ENCODE assay signal across 1 cellular context in the genomic region with DNA sequence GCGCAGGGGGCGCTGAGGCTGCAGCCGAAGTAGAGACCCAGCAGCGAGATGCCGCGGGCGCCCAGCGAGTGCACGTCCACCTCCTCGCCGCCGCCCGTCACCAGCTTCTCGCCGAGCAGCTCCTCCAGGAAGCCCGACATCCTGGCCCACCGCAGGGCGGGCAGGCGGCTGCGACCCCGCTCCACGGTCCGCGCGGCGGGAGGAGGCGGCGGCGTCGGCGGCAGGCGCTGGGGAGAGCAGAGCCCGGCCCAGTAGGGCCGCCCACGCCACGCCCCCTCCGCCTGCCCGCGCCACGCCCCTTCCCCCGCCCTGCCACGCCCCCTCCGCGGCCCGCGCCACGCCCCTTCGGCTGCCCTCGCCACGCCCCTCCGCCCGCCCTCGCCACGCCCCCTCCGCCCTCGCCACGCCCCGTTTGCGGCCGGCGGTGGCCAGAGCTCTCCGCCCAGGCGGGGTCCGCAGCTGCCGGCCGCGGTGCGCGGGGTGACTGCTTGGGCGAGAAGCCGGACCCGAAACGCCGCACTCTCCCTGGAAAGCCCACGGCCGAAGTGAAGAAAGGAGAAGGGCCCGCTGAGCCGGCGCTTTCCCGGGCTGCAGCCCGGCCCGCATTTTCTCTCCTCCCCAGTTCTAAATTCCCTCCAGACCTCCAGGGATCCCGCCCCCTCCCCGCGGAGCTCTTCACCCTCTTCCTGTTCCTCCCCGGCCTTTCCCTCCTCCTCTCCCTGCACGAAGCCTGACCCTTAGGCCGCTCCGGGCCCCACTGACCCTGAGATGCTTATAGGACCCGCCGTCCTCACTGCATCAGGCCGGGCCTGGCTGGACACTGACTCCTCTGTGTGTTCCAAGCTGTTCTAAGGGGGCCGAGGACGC.
A peak's percentile ranks its signal among the peaks of the same experiment; 100 is the strongest.
TF ChIP-seq lines count a peak whose summit lies in the region.

A gene (minus strand): TSS at position 238 of the 867 bp plus-strand sequence.

TF ChIP-seq in HEK293, 187 proteins besides CTCF, POLR2A, EP300 and RAD21 (continued from another document and continues in another):
- TF ChIP-seq, protein P1, sequence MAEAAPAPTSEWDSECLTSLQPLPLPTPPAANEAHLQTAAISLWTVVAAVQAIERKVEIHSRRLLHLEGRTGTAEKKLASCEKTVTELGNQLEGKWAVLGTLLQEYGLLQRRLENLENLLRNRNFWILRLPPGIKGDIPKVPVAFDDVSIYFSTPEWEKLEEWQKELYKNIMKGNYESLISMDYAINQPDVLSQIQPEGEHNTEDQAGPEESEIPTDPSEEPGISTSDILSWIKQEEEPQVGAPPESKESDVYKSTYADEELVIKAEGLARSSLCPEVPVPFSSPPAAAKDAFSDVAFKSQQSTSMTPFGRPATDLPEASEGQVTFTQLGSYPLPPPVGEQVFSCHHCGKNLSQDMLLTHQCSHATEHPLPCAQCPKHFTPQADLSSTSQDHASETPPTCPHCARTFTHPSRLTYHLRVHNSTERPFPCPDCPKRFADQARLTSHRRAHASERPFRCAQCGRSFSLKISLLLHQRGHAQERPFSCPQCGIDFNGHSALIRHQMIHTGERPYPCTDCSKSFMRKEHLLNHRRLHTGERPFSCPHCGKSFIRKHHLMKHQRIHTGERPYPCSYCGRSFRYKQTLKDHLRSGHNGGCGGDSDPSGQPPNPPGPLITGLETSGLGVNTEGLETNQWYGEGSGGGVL (tag by site-specific recombination; IDR thresholded peaks at IDR 0.05): peak; percentile 68
- TF ChIP-seq GFI1B (tag by site-specific recombination; IDR thresholded peaks at IDR 0.05): no peak
- peak; percentile 77 for TF ChIP-seq ZIC2 (tag by site-specific recombination; IDR thresholded peaks at IDR 0.05)
- TF ChIP-seq ZFP69B (tag by site-specific recombination; IDR thresholded peaks at IDR 0.05): peak; percentile 32; the same call in 1 of the 2 replicates
- no peak for TF ChIP-seq ZNF549 (tag by site-specific recombination; IDR thresholded peaks at IDR 0.05)
- no peak for TF ChIP-seq RBAK (tag by site-specific recombination; IDR thresholded peaks at IDR 0.05)
- TF ChIP-seq ZNF184 (tag by site-specific recombination; IDR thresholded peaks at IDR 0.05): 0 out of 2 replicates have a peak, but pooled peaks have one; percentile 14
- no peak for TF ChIP-seq ZNF394 (tag by site-specific recombination; IDR thresholded peaks at IDR 0.05; ENCODE audit: borderline replicate concordance)
- TF ChIP-seq, protein P2, sequence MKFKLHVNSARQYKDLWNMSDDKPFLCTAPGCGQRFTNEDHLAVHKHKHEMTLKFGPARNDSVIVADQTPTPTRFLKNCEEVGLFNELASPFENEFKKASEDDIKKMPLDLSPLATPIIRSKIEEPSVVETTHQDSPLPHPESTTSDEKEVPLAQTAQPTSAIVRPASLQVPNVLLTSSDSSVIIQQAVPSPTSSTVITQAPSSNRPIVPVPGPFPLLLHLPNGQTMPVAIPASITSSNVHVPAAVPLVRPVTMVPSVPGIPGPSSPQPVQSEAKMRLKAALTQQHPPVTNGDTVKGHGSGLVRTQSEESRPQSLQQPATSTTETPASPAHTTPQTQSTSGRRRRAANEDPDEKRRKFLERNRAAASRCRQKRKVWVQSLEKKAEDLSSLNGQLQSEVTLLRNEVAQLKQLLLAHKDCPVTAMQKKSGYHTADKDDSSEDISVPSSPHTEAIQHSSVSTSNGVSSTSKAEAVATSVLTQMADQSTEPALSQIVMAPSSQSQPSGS (tag by site-specific recombination; IDR thresholded peaks at IDR 0.05; ENCODE audit: low read depth): no peak
- TF ChIP-seq GLI4 (tag by site-specific recombination; IDR thresholded peaks at IDR 0.05): no peak
- peak; percentile 78; the same call in 1 of the 2 replicates for TF ChIP-seq ZNF660 (tag by site-specific recombination; IDR thresholded peaks at IDR 0.05)
- peak; percentile 18; the same call in 1 of the 2 replicates for TF ChIP-seq ZNF600 (tag by site-specific recombination; IDR thresholded peaks at IDR 0.05)
- TF ChIP-seq ZNF76 (tag by site-specific recombination; IDR thresholded peaks at IDR 0.05; ENCODE audit: borderline replicate concordance, low read depth): no peak
- peak; percentile 69 for TF ChIP-seq GLIS2 (tag by site-specific recombination; IDR thresholded peaks at IDR 0.05)
- peak; percentile 43 for TF ChIP-seq KLF16 (tag by site-specific recombination; IDR thresholded peaks at IDR 0.05)
- TF ChIP-seq IKZF3 (tag by site-specific recombination; IDR thresholded peaks at IDR 0.05): peak; percentile 55
- TF ChIP-seq, protein P3, sequence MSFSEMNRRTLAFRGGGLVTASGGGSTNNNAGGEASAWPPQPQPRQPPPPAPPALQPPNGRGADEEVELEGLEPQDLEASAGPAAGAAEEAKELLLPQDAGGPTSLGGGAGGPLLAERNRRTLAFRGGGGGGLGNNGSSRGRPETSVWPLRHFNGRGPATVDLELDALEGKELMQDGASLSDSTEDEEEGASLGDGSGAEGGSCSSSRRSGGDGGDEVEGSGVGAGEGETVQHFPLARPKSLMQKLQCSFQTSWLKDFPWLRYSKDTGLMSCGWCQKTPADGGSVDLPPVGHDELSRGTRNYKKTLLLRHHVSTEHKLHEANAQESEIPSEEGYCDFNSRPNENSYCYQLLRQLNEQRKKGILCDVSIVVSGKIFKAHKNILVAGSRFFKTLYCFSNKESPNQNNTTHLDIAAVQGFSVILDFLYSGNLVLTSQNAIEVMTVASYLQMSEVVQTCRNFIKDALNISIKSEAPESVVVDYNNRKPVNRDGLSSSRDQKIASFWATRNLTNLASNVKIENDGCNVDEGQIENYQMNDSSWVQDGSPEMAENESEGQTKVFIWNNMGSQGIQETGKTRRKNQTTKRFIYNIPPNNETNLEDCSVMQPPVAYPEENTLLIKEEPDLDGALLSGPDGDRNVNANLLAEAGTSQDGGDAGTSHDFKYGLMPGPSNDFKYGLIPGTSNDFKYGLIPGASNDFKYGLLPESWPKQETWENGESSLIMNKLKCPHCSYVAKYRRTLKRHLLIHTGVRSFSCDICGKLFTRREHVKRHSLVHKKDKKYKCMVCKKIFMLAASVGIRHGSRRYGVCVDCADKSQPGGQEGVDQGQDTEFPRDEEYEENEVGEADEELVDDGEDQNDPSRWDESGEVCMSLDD (tag by site-specific recombination; IDR thresholded peaks at IDR 0.05): no peak
- no peak for TF ChIP-seq OSR2 (tag by site-specific recombination; IDR thresholded peaks at IDR 0.05)
- TF ChIP-seq YY1 (tag by site-specific recombination; IDR thresholded peaks at IDR 0.05): no peak
- no peak for TF ChIP-seq ZNF114 (tag by site-specific recombination; IDR thresholded peaks at IDR 0.05)
- TF ChIP-seq, protein P4, sequence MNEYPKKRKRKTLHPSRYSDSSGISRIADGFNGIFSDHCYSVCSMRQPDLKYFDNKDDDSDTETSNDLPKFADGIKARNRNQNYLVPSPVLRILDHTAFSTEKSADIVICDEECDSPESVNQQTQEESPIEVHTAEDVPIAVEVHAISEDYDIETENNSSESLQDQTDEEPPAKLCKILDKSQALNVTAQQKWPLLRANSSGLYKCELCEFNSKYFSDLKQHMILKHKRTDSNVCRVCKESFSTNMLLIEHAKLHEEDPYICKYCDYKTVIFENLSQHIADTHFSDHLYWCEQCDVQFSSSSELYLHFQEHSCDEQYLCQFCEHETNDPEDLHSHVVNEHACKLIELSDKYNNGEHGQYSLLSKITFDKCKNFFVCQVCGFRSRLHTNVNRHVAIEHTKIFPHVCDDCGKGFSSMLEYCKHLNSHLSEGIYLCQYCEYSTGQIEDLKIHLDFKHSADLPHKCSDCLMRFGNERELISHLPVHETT (tag by site-specific recombination; IDR thresholded peaks at IDR 0.05): no peak
- TF ChIP-seq, protein P5, sequence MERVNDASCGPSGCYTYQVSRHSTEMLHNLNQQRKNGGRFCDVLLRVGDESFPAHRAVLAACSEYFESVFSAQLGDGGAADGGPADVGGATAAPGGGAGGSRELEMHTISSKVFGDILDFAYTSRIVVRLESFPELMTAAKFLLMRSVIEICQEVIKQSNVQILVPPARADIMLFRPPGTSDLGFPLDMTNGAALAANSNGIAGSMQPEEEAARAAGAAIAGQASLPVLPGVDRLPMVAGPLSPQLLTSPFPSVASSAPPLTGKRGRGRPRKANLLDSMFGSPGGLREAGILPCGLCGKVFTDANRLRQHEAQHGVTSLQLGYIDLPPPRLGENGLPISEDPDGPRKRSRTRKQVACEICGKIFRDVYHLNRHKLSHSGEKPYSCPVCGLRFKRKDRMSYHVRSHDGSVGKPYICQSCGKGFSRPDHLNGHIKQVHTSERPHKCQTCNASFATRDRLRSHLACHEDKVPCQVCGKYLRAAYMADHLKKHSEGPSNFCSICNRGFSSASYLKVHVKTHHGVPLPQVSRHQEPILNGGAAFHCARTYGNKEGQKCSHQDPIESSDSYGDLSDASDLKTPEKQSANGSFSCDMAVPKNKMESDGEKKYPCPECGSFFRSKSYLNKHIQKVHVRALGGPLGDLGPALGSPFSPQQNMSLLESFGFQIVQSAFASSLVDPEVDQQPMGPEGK (tag by site-specific recombination; IDR thresholded peaks at IDR 0.05): peak; percentile 55
- peak; percentile 70 for TF ChIP-seq ZNF341 (tag by site-specific recombination; IDR thresholded peaks at IDR 0.05; ENCODE audit: low read depth)
- no peak for TF ChIP-seq ZNF510 (tag by site-specific recombination; IDR thresholded peaks at IDR 0.05; ENCODE audit: insufficient replicate concordance)
- TF ChIP-seq ZNF174 (tag by site-specific recombination; IDR thresholded peaks at IDR 0.05): no peak
- TF ChIP-seq, protein P6, sequence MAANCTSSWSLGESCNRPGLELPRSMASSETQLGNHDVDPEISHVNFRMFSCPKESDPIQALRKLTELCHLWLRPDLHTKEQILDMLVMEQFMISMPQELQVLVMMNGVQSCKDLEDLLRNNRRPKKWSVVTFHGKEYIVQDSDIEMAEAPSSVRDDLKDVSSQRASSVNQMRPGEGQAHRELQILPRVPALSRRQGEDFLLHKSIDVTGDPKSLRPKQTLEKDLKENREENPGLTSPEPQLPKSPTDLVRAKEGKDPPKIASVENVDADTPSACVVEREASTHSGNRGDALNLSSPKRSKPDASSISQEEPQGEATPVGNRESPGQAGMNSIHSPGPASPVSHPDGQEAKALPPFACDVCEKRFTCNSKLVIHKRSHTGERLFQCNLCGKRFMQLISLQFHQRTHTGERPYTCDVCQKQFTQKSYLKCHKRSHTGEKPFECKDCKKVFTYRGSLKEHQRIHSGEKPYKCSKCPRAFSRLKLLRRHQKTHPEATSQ (tag by site-specific recombination; IDR thresholded peaks at IDR 0.05): no peak
- TF ChIP-seq EGR2 (tag by site-specific recombination; IDR thresholded peaks at IDR 0.05; ENCODE audit: low read depth): 0 out of 2 replicates have a peak, but pooled peaks have one; percentile 25
- no peak for TF ChIP-seq ZNF776 (tag by site-specific recombination; IDR thresholded peaks at IDR 0.05; ENCODE audit: borderline replicate concordance)
- TF ChIP-seq ZNF561 (tag by site-specific recombination; IDR thresholded peaks at IDR 0.05; ENCODE audit: borderline replicate concordance): peak; percentile 72; the same call in 1 of the 2 replicates
- no peak for TF ChIP-seq SALL2 (tag by site-specific recombination; IDR thresholded peaks at IDR 0.05; ENCODE audit: borderline replicate concordance)
- TF ChIP-seq, protein P7, sequence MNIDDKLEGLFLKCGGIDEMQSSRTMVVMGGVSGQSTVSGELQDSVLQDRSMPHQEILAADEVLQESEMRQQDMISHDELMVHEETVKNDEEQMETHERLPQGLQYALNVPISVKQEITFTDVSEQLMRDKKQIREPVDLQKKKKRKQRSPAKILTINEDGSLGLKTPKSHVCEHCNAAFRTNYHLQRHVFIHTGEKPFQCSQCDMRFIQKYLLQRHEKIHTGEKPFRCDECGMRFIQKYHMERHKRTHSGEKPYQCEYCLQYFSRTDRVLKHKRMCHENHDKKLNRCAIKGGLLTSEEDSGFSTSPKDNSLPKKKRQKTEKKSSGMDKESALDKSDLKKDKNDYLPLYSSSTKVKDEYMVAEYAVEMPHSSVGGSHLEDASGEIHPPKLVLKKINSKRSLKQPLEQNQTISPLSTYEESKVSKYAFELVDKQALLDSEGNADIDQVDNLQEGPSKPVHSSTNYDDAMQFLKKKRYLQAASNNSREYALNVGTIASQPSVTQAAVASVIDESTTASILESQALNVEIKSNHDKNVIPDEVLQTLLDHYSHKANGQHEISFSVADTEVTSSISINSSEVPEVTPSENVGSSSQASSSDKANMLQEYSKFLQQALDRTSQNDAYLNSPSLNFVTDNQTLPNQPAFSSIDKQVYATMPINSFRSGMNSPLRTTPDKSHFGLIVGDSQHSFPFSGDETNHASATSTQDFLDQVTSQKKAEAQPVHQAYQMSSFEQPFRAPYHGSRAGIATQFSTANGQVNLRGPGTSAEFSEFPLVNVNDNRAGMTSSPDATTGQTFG (tag by site-specific recombination; IDR thresholded peaks at IDR 0.05; ENCODE audit: borderline replicate concordance): no peak
- TF ChIP-seq ZNF24 (tag by site-specific recombination; IDR thresholded peaks at IDR 0.05): no peak
- TF ChIP-seq ZNF560 (tag by site-specific recombination; IDR thresholded peaks at IDR 0.05; ENCODE audit: borderline replicate concordance): no peak
- no peak for TF ChIP-seq ZNF529 (tag by site-specific recombination; IDR thresholded peaks at IDR 0.05; ENCODE audit: insufficient replicate concordance)
- TF ChIP-seq ZNF677 (tag by site-specific recombination; IDR thresholded peaks at IDR 0.05): no peak
- no peak for TF ChIP-seq ZNF112 (tag by site-specific recombination; IDR thresholded peaks at IDR 0.05)
- TF ChIP-seq ZNF211 (tag by site-specific recombination; IDR thresholded peaks at IDR 0.05; ENCODE audit: low read depth): no peak
